In the genomic region with DNA sequence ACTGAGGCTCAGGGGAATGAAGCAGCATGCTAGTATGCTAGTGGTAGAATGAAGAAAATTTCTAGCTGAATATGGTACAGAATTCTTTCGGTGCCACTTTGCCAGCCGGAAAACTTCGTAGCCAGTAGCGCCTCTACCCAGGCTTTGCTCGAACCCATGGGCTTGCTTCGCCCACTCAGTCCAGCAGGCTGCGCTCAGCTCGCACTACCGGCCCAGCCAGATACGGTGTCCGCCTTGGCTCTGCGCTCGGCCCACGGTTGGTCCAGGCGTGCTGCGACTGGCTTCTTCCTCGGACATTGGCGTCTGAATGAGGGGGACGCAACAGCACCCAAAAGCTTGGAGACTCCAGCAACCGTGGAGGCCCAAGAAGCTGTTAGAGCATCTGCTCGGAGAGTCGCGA, we compare ENCODE assay signal across 14 cellular contexts.
A peak's percentile ranks its signal among the peaks of the same experiment; 100 is the strongest.
DNase-seq lines count a peak whose midpoint lies in the region; ATAC-seq and TF ChIP-seq lines count a peak whose summit lies in the region.
"Had no signal": no experiment of that assay in that cellular context is flagged by ENCODE, and none has a peak within 500 bp of the region (broad histone marks: within the 10 kb centered on the region; RNA-seq: fewer than 3 reads in every experiment).

No MANE protein-coding gene starts in this region.

- DNase-seq in RPMI8226 = peak; percentile 8
- DNase-seq in iPS DF 19.7 (ENCODE audit: low read depth, low spot score) = peak; percentile 25
- peak; percentile 13 for DNase-seq in nephron progenitor cell
- no peak for DNase-seq in stimulated activated CD4-positive, alpha-beta T cell treated with anti-CD3 and anti-CD28 coated beads, Interleukin-4, amount 100 ng/mL, for 1 hour
- DNase-seq in GM10266 (ENCODE audit: extremely low spot score) = no peak
- DNase-seq: MM.1S, NCI-H1105 treated with DMSO at 0.1 percent for 48 hours, NCI-H187, NCI-H446 treated with DMSO at 0.1 percent for 48 hours, NCI-H748 treated with DMSO at 0.1 percent for 48 hours, PC-3 had no signal

- no peak for ATAC-seq in GM18867 (IDR thresholded peaks at IDR 0.05; ENCODE audit: unreplicated experiment)
- ATAC-seq in GM21381 (IDR thresholded peaks at IDR 0.05; ENCODE audit: unreplicated experiment) = no peak
- ATAC-seq: GM12878, PC-3 had no signal

- no peaks in the 10 kb centered on the region for H3K36me3 Mint-ChIP-seq in nephron progenitor cell (ENCODE audit: low read depth)

- H3K27me3 Mint-ChIP-seq in nephron progenitor cell (ENCODE audit: low read depth, poor library complexity) = no peaks in the 10 kb centered on the region

- TF ChIP-seq CTCF in nephron progenitor cell (IDR thresholded peaks at IDR 0.05) (peak; percentile 7), GM10266 (IDR thresholded peaks at IDR 0.05; ENCODE audit: control insufficient read depth, insufficient read depth, low read depth, missing control alignments) (no peak)

- no peaks in the 10 kb centered on the region for H3K9me3 Mint-ChIP-seq in nephron progenitor cell

- H3K27ac Mint-ChIP-seq in nephron progenitor cell = no peak overlapping the region

- H3K4me1 Mint-ChIP-seq in nephron progenitor cell = no peaks in the 10 kb centered on the region

- H3K4me3 Mint-ChIP-seq in nephron progenitor cell = no peak overlapping the region

Comparison
In these comparisons a context has a peak if more than half of its experiments do, and no peak if none do; other contexts are left out.
1. DNase-seq: peak in RPMI8226 (single experiment), iPS DF 19.7 (single experiment) and nephron progenitor cell (single experiment); none in stimulated activated CD4-positive, alpha-beta T cell treated with anti-CD3 and anti-CD28 coated beads, Interleukin-4, amount 100 ng/mL, for 1 hour (single experiment) and GM10266 (single experiment).